10 cellular contexts compared by ENCODE assay signal in genomic region chr10:33126118-33126517, GRCh38.
A peak's percentile ranks its signal among the peaks of the same experiment; 100 is the strongest.
DNase-seq lines count a peak whose midpoint lies in the region; ATAC-seq and TF ChIP-seq lines count a peak whose summit lies in the region.
"Had no signal": no experiment of that assay in that cellular context is flagged by ENCODE, and none has a peak within 500 bp of the region (broad histone marks: within the 10 kb centered on the region; RNA-seq: fewer than 3 reads in every experiment).

No MANE protein-coding gene starts in this region.

- peak; percentile 2 for DNase-seq in NCI-H82 (lab: John Stamatoyannopoulos, UW)
- DNase-seq in NCI-H82 treated with DMSO at 0.1 percent for 48 hours (lab: John Stamatoyannopoulos, UW; ENCODE audit: unreplicated experiment): no peak
- DNase-seq in activated B cell treated with CpG ODN at 0.5 μM for 24 hours: no peak
- DNase-seq in fibroblast of villous mesenchyme (ENCODE audit: low read depth): peak; percentile 84
- DNase-seq in stimulated activated naive CD8-positive, alpha-beta T cell treated with anti-CD3 and anti-CD28 coated beads, Interleukin-15, Interleukin-2, amounts not matched to agents 100 U/mL and 50 U/mL, for 24 hours: no peak
- no peak for DNase-seq in HuH-7.5 (ENCODE audit: low spot score)
- no peak for DNase-seq in cortex of kidney (lab: John Stamatoyannopoulos, UW)
- DNase-seq: NCI-H526 had no signal

- ATAC-seq in activated B cell treated with CpG ODN at 0.5 μM for 24 hours (ENCODE audit: low read depth) (peak; percentile 45), GM21528 (IDR thresholded peaks at IDR 0.05; ENCODE audit: low FRiP score, unreplicated experiment) (no peak)
- peak; percentile 40 for ATAC-seq in stimulated activated naive CD8-positive, alpha-beta T cell treated with anti-CD3 and anti-CD28 coated beads, Interleukin-15, Interleukin-2, amounts not matched to agents 100 U/mL and 50 U/mL, for 24 hours

- CTCF ChIA-PET in activated B cell treated with CpG ODN at 0.5 μM for 24 hours (lab: Charles Lee): interaction anchor here (1.3 kb wide), 2 partner anchors 10 to 117 kb away, joined by 4 to 5 read pairs; no protein-coding TSS in a partner anchor

- TF ChIP-seq CTCF in activated B cell treated with CpG ODN at 0.5 μM for 24 hours (IDR thresholded peaks at IDR 0.05) (no peak), fibroblast of villous mesenchyme (IDR thresholded peaks at IDR 0.05; ENCODE audit: insufficient read depth, low read depth, low read length) (no peak)

- H3K4me1 Mint-ChIP-seq in activated B cell treated with CpG ODN at 0.5 μM for 24 hours: peaks cover 26% of the 10 kb centered on the region

- POLR2A ChIA-PET in activated B cell treated with CpG ODN at 0.5 μM for 24 hours (lab: Charles Lee): interaction anchor here (0.8 to 1.0 kb wide), 2 partner anchors 10 to 167 kb away, joined by 3 read pairs; no protein-coding TSS in a partner anchor

- H3K27ac Mint-ChIP-seq in activated B cell treated with CpG ODN at 0.5 μM for 24 hours: peak overlapping the region; percentile 65

- no peak overlapping the region for H3K4me3 ChIP-seq in fibroblast of villous mesenchyme (ENCODE audit: low read depth, low read length)
- H3K4me3 ChIP-seq: cardiac muscle cell had no signal

- H3K36me3 Mint-ChIP-seq in activated B cell treated with CpG ODN at 0.5 μM for 24 hours (ENCODE audit: low read depth): no peaks in the 10 kb centered on the region

- intact Hi-C loops in activated B cell treated with CpG ODN at 0.5 μM for 24 hours (cut with micrococcal nuclease): no loop called here

- no peak overlapping the region for H3K4me3 Mint-ChIP-seq in activated B cell treated with CpG ODN at 0.5 μM for 24 hours

- no peaks in the 10 kb centered on the region for H3K9me3 Mint-ChIP-seq in activated B cell treated with CpG ODN at 0.5 μM for 24 hours

- no peaks in the 10 kb centered on the region for H3K27me3 Mint-ChIP-seq in activated B cell treated with CpG ODN at 0.5 μM for 24 hours

Comparison
In these comparisons a context has a peak if more than half of its experiments do, and no peak if none do; other contexts are left out.
1. DNase-seq: peak in NCI-H82 (single experiment) and fibroblast of villous mesenchyme (single experiment); none in NCI-H82 treated with DMSO at 0.1 percent for 48 hours (single experiment), activated B cell treated with CpG ODN at 0.5 μM for 24 hours (single experiment), stimulated activated naive CD8-positive, alpha-beta T cell treated with anti-CD3 and anti-CD28 coated beads, Interleukin-15, Interleukin-2, amounts not matched to agents 100 U/mL and 50 U/mL, for 24 hours (single experiment), HuH-7.5 (single experiment) and cortex of kidney (single experiment).